Comparison of ENCODE assay signal across 1 cellular context in genomic region chr11:93770160-93770559, GRCh38.
TF ChIP-seq lines count a peak whose summit lies in the region.

No MANE protein-coding gene starts in this region.

TF ChIP-seq in K562, 482 proteins besides CTCF, POLR2A, EP300 and RAD21:
- no peak for TF ChIP-seq ZNF197 (CRISPR knock-in tag; IDR thresholded peaks at IDR 0.05; ENCODE audit: low read depth)
- no peak for TF ChIP-seq SIX5 (IDR thresholded peaks at IDR 0.05; ENCODE audit: borderline replicate concordance in 1 of 2, insufficient read depth in 1 of 2, low read depth in 1 of 2, low read length in 2 of 2)
- no peak for TF ChIP-seq TAF9B (IDR thresholded peaks at IDR 0.05; ENCODE audit: partially characterized antibody)
- TF ChIP-seq CBX2 (IDR thresholded peaks at IDR 0.05; ENCODE audit: insufficient read depth, low read length, poor library complexity, severe bottlenecking), result no peak
- peak; percentile 32; the same call in 1 of the 2 replicates for TF ChIP-seq CBFA2T2 (conservative IDR thresholded peaks at IDR 0.05)
- peak; percentile 7; the same call in 1 of the 2 replicates for TF ChIP-seq NCOR1 (IDR thresholded peaks at IDR 0.05)
- no peak for TF ChIP-seq BCOR (IDR thresholded peaks at IDR 0.05)
- peak; percentile 56 for TF ChIP-seq CBFA2T3 (IDR thresholded peaks at IDR 0.05)
- no peak for TF ChIP-seq PRDM10 (IDR thresholded peaks at IDR 0.05; ENCODE audit: partially characterized antibody)
- no peak for TF ChIP-seq ZBTB34 (CRISPR knock-in tag; IDR thresholded peaks at IDR 0.05)
- TF ChIP-seq, protein P1, sequence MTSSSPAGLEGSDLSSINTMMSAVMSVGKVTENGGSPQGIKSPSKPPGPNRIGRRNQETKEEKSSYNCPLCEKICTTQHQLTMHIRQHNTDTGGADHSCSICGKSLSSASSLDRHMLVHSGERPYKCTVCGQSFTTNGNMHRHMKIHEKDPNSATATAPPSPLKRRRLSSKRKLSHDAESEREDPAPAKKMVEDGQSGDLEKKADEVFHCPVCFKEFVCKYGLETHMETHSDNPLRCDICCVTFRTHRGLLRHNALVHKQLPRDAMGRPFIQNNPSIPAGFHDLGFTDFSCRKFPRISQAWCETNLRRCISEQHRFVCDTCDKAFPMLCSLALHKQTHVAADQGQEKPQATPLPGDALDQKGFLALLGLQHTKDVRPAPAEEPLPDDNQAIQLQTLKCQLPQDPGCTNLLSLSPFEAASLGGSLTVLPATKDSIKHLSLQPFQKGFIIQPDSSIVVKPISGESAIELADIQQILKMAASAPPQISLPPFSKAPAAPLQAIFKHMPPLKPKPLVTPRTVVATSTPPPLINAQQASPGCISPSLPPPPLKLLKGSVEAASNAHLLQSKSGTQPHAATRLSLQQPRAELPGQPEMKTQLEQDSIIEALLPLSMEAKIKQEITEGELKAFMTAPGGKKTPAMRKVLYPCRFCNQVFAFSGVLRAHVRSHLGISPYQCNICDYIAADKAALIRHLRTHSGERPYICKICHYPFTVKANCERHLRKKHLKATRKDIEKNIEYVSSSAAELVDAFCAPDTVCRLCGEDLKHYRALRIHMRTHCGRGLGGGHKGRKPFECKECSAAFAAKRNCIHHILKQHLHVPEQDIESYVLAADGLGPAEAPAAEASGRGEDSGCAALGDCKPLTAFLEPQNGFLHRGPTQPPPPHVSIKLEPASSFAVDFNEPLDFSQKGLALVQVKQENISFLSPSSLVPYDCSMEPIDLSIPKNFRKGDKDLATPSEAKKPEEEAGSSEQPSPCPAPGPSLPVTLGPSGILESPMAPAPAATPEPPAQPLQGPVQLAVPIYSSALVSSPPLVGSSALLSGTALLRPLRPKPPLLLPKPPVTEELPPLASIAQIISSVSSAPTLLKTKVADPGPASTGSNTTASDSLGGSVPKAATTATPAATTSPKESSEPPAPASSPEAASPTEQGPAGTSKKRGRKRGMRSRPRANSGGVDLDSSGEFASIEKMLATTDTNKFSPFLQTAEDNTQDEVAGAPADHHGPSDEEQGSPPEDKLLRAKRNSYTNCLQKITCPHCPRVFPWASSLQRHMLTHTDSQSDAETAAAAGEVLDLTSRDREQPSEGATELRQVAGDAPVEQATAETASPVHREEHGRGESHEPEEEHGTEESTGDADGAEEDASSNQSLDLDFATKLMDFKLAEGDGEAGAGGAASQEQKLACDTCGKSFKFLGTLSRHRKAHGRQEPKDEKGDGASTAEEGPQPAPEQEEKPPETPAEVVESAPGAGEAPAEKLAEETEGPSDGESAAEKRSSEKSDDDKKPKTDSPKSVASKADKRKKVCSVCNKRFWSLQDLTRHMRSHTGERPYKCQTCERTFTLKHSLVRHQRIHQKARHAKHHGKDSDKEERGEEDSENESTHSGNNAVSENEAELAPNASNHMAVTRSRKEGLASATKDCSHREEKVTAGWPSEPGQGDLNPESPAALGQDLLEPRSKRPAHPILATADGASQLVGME (CRISPR knock-in tag; IDR thresholded peaks at IDR 0.05), result no peak
- no peak for TF ChIP-seq ARHGAP35 (IDR thresholded peaks at IDR 0.05; ENCODE audit: partially characterized antibody)
- TF ChIP-seq, protein P2, sequence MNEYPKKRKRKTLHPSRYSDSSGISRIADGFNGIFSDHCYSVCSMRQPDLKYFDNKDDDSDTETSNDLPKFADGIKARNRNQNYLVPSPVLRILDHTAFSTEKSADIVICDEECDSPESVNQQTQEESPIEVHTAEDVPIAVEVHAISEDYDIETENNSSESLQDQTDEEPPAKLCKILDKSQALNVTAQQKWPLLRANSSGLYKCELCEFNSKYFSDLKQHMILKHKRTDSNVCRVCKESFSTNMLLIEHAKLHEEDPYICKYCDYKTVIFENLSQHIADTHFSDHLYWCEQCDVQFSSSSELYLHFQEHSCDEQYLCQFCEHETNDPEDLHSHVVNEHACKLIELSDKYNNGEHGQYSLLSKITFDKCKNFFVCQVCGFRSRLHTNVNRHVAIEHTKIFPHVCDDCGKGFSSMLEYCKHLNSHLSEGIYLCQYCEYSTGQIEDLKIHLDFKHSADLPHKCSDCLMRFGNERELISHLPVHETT (CRISPR knock-in tag; conservative IDR thresholded peaks at IDR 0.05 in 1 of 2, IDR thresholded peaks at IDR 0.05 in 1 of 2), result no peak
- TF ChIP-seq PHTF2 (CRISPR knock-in tag; IDR thresholded peaks at IDR 0.05), result no peak
- no peak for TF ChIP-seq MEIS2 (IDR thresholded peaks at IDR 0.05; ENCODE audit: partially characterized antibody)
- TF ChIP-seq, protein P3, sequence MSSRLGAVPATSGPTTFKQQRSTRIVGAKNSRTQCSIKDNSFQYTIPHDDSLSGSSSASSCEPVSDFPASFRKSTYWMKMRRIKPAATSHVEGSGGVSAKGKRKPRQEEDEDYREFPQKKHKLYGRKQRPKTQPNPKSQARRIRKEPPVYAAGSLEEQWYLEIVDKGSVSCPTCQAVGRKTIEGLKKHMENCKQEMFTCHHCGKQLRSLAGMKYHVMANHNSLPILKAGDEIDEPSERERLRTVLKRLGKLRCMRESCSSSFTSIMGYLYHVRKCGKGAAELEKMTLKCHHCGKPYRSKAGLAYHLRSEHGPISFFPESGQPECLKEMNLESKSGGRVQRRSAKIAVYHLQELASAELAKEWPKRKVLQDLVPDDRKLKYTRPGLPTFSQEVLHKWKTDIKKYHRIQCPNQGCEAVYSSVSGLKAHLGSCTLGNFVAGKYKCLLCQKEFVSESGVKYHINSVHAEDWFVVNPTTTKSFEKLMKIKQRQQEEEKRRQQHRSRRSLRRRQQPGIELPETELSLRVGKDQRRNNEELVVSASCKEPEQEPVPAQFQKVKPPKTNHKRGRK (tag; IDR thresholded peaks at IDR 0.05), result no peak
- TF ChIP-seq SMARCA5 (IDR thresholded peaks at IDR 0.05), result no peak
- peak; percentile 23 to 48; a peak in 1 of 4 replicates for TF ChIP-seq KDM1A (IDR thresholded peaks at IDR 0.05)
- no peak for TF ChIP-seq MAFK (IDR thresholded peaks at IDR 0.05; ENCODE audit: low read length)
- TF ChIP-seq RAD51 (IDR thresholded peaks at IDR 0.05; ENCODE audit: borderline replicate concordance, low read depth), result no peak
- TF ChIP-seq COPS2 (conservative IDR thresholded peaks at IDR 0.05), result no peak
- TF ChIP-seq, protein P4, sequence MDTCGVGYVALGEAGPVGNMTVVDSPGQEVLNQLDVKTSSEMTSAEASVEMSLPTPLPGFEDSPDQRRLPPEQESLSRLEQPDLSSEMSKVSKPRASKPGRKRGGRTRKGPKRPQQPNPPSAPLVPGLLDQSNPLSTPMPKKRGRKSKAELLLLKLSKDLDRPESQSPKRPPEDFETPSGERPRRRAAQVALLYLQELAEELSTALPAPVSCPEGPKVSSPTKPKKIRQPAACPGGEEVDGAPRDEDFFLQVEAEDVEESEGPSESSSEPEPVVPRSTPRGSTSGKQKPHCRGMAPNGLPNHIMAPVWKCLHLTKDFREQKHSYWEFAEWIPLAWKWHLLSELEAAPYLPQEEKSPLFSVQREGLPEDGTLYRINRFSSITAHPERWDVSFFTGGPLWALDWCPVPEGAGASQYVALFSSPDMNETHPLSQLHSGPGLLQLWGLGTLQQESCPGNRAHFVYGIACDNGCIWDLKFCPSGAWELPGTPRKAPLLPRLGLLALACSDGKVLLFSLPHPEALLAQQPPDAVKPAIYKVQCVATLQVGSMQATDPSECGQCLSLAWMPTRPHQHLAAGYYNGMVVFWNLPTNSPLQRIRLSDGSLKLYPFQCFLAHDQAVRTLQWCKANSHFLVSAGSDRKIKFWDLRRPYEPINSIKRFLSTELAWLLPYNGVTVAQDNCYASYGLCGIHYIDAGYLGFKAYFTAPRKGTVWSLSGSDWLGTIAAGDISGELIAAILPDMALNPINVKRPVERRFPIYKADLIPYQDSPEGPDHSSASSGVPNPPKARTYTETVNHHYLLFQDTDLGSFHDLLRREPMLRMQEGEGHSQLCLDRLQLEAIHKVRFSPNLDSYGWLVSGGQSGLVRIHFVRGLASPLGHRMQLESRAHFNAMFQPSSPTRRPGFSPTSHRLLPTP (IDR thresholded peaks at IDR 0.05; ENCODE audit: borderline replicate concordance, extremely low read depth, insufficient read length), result no peak
- no peak for TF ChIP-seq CTBP1 (IDR thresholded peaks at IDR 0.05; ENCODE audit: borderline replicate concordance)
- TF ChIP-seq SETDB1 (IDR thresholded peaks at IDR 0.05; ENCODE audit: low read length), result no peak
- no peak for TF ChIP-seq TEAD2 (tag; IDR thresholded peaks at IDR 0.05)
- TF ChIP-seq RCOR1 (IDR thresholded peaks at IDR 0.05; ENCODE audit: borderline replicate concordance in 1 of 2, low read depth in 2 of 2, low read length in 2 of 2), result 0 out of 4 replicates have a peak, but pooled peaks of 1 of the 2 experiments have one; percentile 49
- TF ChIP-seq, protein P5, sequence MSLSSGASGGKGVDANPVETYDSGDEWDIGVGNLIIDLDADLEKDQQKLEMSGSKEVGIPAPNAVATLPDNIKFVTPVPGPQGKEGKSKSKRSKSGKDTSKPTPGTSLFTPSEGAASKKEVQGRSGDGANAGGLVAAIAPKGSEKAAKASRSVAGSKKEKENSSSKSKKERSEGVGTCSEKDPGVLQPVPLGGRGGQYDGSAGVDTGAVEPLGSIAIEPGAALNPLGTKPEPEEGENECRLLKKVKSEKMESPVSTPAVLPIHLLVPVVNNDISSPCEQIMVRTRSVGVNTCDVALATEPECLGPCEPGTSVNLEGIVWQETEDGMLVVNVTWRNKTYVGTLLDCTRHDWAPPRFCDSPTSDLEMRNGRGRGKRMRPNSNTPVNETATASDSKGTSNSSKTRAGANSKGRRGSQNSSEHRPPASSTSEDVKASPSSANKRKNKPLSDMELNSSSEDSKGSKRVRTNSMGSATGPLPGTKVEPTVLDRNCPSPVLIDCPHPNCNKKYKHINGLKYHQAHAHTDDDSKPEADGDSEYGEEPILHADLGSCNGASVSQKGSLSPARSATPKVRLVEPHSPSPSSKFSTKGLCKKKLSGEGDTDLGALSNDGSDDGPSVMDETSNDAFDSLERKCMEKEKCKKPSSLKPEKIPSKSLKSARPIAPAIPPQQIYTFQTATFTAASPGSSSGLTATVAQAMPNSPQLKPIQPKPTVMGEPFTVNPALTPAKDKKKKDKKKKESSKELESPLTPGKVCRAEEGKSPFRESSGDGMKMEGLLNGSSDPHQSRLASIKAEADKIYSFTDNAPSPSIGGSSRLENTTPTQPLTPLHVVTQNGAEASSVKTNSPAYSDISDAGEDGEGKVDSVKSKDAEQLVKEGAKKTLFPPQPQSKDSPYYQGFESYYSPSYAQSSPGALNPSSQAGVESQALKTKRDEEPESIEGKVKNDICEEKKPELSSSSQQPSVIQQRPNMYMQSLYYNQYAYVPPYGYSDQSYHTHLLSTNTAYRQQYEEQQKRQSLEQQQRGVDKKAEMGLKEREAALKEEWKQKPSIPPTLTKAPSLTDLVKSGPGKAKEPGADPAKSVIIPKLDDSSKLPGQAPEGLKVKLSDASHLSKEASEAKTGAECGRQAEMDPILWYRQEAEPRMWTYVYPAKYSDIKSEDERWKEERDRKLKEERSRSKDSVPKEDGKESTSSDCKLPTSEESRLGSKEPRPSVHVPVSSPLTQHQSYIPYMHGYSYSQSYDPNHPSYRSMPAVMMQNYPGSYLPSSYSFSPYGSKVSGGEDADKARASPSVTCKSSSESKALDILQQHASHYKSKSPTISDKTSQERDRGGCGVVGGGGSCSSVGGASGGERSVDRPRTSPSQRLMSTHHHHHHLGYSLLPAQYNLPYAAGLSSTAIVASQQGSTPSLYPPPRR (CRISPR knock-in tag; IDR thresholded peaks at IDR 0.05; ENCODE audit: borderline replicate concordance), result no peak
- TF ChIP-seq KAT7 (CRISPR knock-in tag; IDR thresholded peaks at IDR 0.05; ENCODE audit: borderline replicate concordance), result no peak
- TF ChIP-seq SOX6 (IDR thresholded peaks at IDR 0.05), result peak; percentile 40; the same call in 1 of the 2 replicates
- TF ChIP-seq NBN (IDR thresholded peaks at IDR 0.05; ENCODE audit: low read depth), result no peak
TF ChIP-seq in K562: peak in this region for 6.
